In genomic region chr7:85776691-85777363, GRCh38 we compare ENCODE assay signal across 17 cellular contexts.
A peak's percentile ranks its signal among the peaks of the same experiment; 100 is the strongest.
DNase-seq lines count a peak whose midpoint lies in the region; ATAC-seq and TF ChIP-seq lines count a peak whose summit lies in the region.
"Had no signal": no experiment of that assay in that cellular context is flagged by ENCODE, and none has a peak within 500 bp of the region (broad histone marks: within the 10 kb centered on the region; RNA-seq: fewer than 3 reads in every experiment).

No MANE protein-coding gene starts in this region.

- H3K9me3 Mint-ChIP-seq in nephron, result no peaks in the 10 kb centered on the region
- H3K9me3 Mint-ChIP-seq: CD4-positive, alpha-beta T cell had no signal

- TF ChIP-seq CTCF in KMS-11 (conservative IDR thresholded peaks at IDR 0.05; ENCODE audit: low read depth, low read length) (no peak), nephron (IDR thresholded peaks at IDR 0.05; ENCODE audit: unreplicated experiment in 3 of 3) (no peak), GM10248 (IDR thresholded peaks at IDR 0.05; ENCODE audit: control extremely low read depth, extremely low read depth, low read depth, missing control alignments) (no peak)

- DNase-seq in Ammon's horn (ENCODE audit: low spot score), result peak; percentile 17
- peak; percentile 81 for DNase-seq in amniotic epithelial cell (ENCODE audit: low read depth)
- DNase-seq in GM10248 (ENCODE audit: extremely low spot score), result no peak
- no peak for DNase-seq in GF-D8 (lab: John Stamatoyannopoulos, UW)
- DNase-seq in Right ventricle myocardium superior, result no peak
- DNase-seq: Calu3; CD4-positive, alpha-beta T cell; DMS79 treated with DMSO at 0.1 percent for 48 hours; NCI-H1930; NCI-H524; SHP77 had no signal

- peak overlapping the region; percentile 23; the same call in 1 of the 2 replicates for H2AFZ ChIP-seq in KMS-11 (ENCODE audit: low read depth)

- POLR2A ChIA-PET in GM10248 (lab: Yijun Ruan, JAX), result no interaction called here

- H3K79me2 ChIP-seq in KMS-11 (ENCODE audit: insufficient read depth, low read depth), result no peaks in the 10 kb centered on the region

- intact Hi-C loops in Right ventricle myocardium superior (cut with DNase I), result no loop called here

- no peak for ATAC-seq in GM19351 (IDR thresholded peaks at IDR 0.05; ENCODE audit: unreplicated experiment)
- no peak for ATAC-seq in Right ventricle myocardium superior (ENCODE audit: poor library complexity)
- ATAC-seq: Panc1, SK-N-SH treated with all-trans-retinoic acid at 6 μM for 48 hours had no signal

- H3K27ac Mint-ChIP-seq in nephron, result peak overlapping the region in 2 of 3 experiments; percentile 68 to 89
- H3K27ac Mint-ChIP-seq: B cell; CD4-positive, alpha-beta T cell had no signal

- H3K4me2 ChIP-seq in KMS-11, result peak overlapping the region; percentile 9; the same call in 1 of the 2 replicates

- peaks cover 45% of the 10 kb centered on the region for H3K4me1 ChIP-seq in KMS-11 (ENCODE audit: low read depth, poor library complexity, severe bottlenecking)

- H4K20me1 ChIP-seq in KMS-11 (ENCODE audit: insufficient read depth), result no peaks in the 10 kb centered on the region

- H3K36me3 ChIP-seq in KMS-11 (ENCODE audit: insufficient read depth), result no peaks in the 10 kb centered on the region

- CTCF ChIA-PET in GM10248 (lab: Yijun Ruan, JAX), result no interaction called here

- no peak overlapping the region for H3K4me3 ChIP-seq in KMS-11 (IDR thresholded peaks at IDR 0.05; ENCODE audit: insufficient read depth, low read depth, low read length)

- no peaks in the 10 kb centered on the region for H3K27me3 Mint-ChIP-seq in nephron (ENCODE audit: low read depth)
- H3K27me3 Mint-ChIP-seq: B cell; CD4-positive, alpha-beta T cell had no signal

- H3K4me1 Mint-ChIP-seq in nephron, result peaks cover 22% of the 10 kb centered on the region
- H3K4me1 Mint-ChIP-seq: B cell had no signal

- H3K27ac ChIP-seq in KMS-11, result peak overlapping the region; percentile 10; the same call in 1 of the 2 replicates

- no peaks in the 10 kb centered on the region for H3K27me3 ChIP-seq in KMS-11 (ENCODE audit: insufficient read depth, low read depth)

- H3K36me3 Mint-ChIP-seq in nephron (ENCODE audit: low read depth), result no peaks in the 10 kb centered on the region

- no peak overlapping the region for H3K9ac ChIP-seq in KMS-11

- peak overlapping the region in 1 of 3 experiments; percentile 34 for H3K4me3 Mint-ChIP-seq in nephron
- H3K4me3 Mint-ChIP-seq: B cell; CD4-positive, alpha-beta T cell had no signal

Comparison
In these comparisons a context has a peak if more than half of its experiments do, and no peak if none do; other contexts are left out.
1. DNase-seq: peak in Ammon's horn (single experiment) and amniotic epithelial cell (single experiment); none in GM10248 (single experiment), GF-D8 (single experiment) and Right ventricle myocardium superior (single experiment).